Comparison of ENCODE assay signal across 14 cellular contexts in genomic region chr1:71592646-71593274, GRCh38.
DNase-seq lines count a peak whose midpoint lies in the region; ATAC-seq, FAIRE-seq and TF ChIP-seq lines count a peak whose summit lies in the region.
"Had no signal": no experiment of that assay in that cellular context is flagged by ENCODE, and none has a peak within 500 bp of the region (broad histone marks: within the 10 kb centered on the region; RNA-seq: fewer than 3 reads in every experiment).

No MANE protein-coding gene starts in this region.

- TF ChIP-seq CTCF in HepG2 (CRISPR knock-in tag; IDR thresholded peaks at IDR 0.05) = no peak
- TF ChIP-seq CTCF in right lobe of liver (IDR thresholded peaks at IDR 0.05) = no peak
- TF ChIP-seq CTCF in Loucy (conservative IDR thresholded peaks at IDR 0.05; ENCODE audit: low read length) = no peak
- TF ChIP-seq CTCF in fibroblast of pulmonary artery (IDR thresholded peaks at IDR 0.05; ENCODE audit: low read length, missing control alignments) = no peak

- WGBS in HepG2 (ENCODE audit: low lambda C conversion rate) = 12% methylated on average over 9 of the region's 9 CpGs
- 44% methylated on average over 9 of the region's 9 CpGs for WGBS in right lobe of liver (ENCODE audit: insufficient coverage, low coverage, low lambda C conversion rate, missing lambda C conversion rate)

- TF ChIP-seq RAD21 in HepG2 (CRISPR knock-in tag; IDR thresholded peaks at IDR 0.05) = no peak

- CTCF ChIA-PET in HepG2 (lab: Yijun Ruan, JAX; ENCODE audit: low intra/inter-chr PET ratio, low total read pairs) = no interaction called here

- no peaks in the 10 kb centered on the region for H3K4me1 ChIP-seq in HepG2 (ENCODE audit: insufficient read depth, low read length)
- no peaks in the 10 kb centered on the region for H3K4me1 ChIP-seq in right lobe of liver
- H3K4me1 ChIP-seq in Loucy (ENCODE audit: insufficient read depth, low read length, poor library complexity, severe bottlenecking) = no peaks in the 10 kb centered on the region
- H3K4me1 ChIP-seq: A549, BE2C had no signal

- H3K9me3 ChIP-seq in HepG2 (ENCODE audit: low read length) (no peaks in the 10 kb centered on the region), right lobe of liver (no peaks in the 10 kb centered on the region), Loucy (ENCODE audit: insufficient read depth, low read depth, low read length) (no peaks in the 10 kb centered on the region)
- H3K9me3 ChIP-seq: A549, BE2C had no signal

- H2AFZ ChIP-seq in HepG2 (ENCODE audit: low read length) = no peak overlapping the region
- peak overlapping the region; percentile 37; the same call in 1 of the 2 replicates for H2AFZ ChIP-seq in Loucy (ENCODE audit: low read length)

- H3K79me2 ChIP-seq in HepG2 (ENCODE audit: insufficient read depth, low read length) (no peaks in the 10 kb centered on the region), Loucy (ENCODE audit: insufficient read depth, low read length) (no peaks in the 10 kb centered on the region)

- H3K4me2 ChIP-seq in HepG2 (ENCODE audit: low read depth, low read length) (no peak overlapping the region), Loucy (ENCODE audit: low read depth, low read length, poor library complexity, severe bottlenecking) (no peak overlapping the region)
- H3K4me2 ChIP-seq: A549 had no signal

- POLR2A ChIA-PET in HepG2 (lab: Yijun Ruan, JAX) = no interaction called here

- no peaks in the 10 kb centered on the region for H4K20me1 ChIP-seq in HepG2 (ENCODE audit: insufficient read depth, low read length)
- no peaks in the 10 kb centered on the region for H4K20me1 ChIP-seq in Loucy (ENCODE audit: insufficient read depth, low read length, poor library complexity, severe bottlenecking)

- no peak for TF ChIP-seq EP300 in HepG2 (IDR thresholded peaks at IDR 0.05; ENCODE audit: low read depth in 2 of 2, low read length in 2 of 2)
- no peak for TF ChIP-seq EP300 in HepG2 (CRISPR knock-in tag; IDR thresholded peaks at IDR 0.05; ENCODE audit: borderline replicate concordance)

- H3K27ac ChIP-seq in HepG2 (ENCODE audit: extremely low read length, insufficient read depth, low read length) = no peak overlapping the region
- no peak overlapping the region for H3K27ac ChIP-seq in right lobe of liver
- H3K27ac ChIP-seq: A549, C4-2B had no signal

- DNase-seq in HepG2 (ENCODE audit: low spot score) (no peak), right lobe of liver (no peak), fibroblast of pulmonary artery (ENCODE audit: low read depth) (peak; percentile 17), G401 (ENCODE audit: low spot score) (no peak)
- DNase-seq: BE2C; CD4-positive, alpha-beta memory T cell; DND-41; GF-D8 had no signal

- ATAC-seq in HepG2 = no peak
- ATAC-seq in right lobe of liver = no peak
- ATAC-seq in HG03135 (IDR thresholded peaks at IDR 0.05; ENCODE audit: unreplicated experiment) = no peak
- no peak for ATAC-seq in GM19395 (IDR thresholded peaks at IDR 0.05; ENCODE audit: unreplicated experiment)
- ATAC-seq: A549 had no signal

- TF ChIP-seq POLR2A in HepG2 (IDR thresholded peaks at IDR 0.05; ENCODE audit: insufficient read depth in 1 of 2, low read depth in 2 of 2, low read length in 2 of 2) (no peak), right lobe of liver (IDR thresholded peaks at IDR 0.05) (no peak)

- in situ Hi-C loops in HepG2 (cut with HindIII; ENCODE audit: extremely low pct_ligation_motif_present, low pct_unique_long_range_greater_than_20kb) (no loop called here), G401 (cut with HindIII; ENCODE audit: low sequenced_read_pairs) (no loop called here)

- intact Hi-C loops in HepG2 (cut with micrococcal nuclease; ENCODE audit: unreplicated experiment) = no loop called here
- intact Hi-C loops in right lobe of liver (cut with DNase I) = no loop called here

- H3F3A ChIP-seq in Loucy (ENCODE audit: low read depth) = no peaks in the 10 kb centered on the region

- no peaks in the 10 kb centered on the region for H3K36me3 ChIP-seq in HepG2 (replicated peaks in 1 of 2; ENCODE audit: control insufficient read depth in 1 of 2, insufficient read depth in 2 of 2, low read length in 2 of 2)
- H3K36me3 ChIP-seq in right lobe of liver = no peaks in the 10 kb centered on the region
- H3K36me3 ChIP-seq in Loucy (ENCODE audit: insufficient read depth, low read length) = no peaks in the 10 kb centered on the region
- H3K36me3 ChIP-seq: BE2C had no signal

- H3K4me3 ChIP-seq in HepG2 (replicated peaks in 1 of 3; ENCODE audit: insufficient read depth in 1 of 3, low read depth in 2 of 3, low read length in 3 of 3) (no peak overlapping the region), right lobe of liver (no peak overlapping the region), Loucy (ENCODE audit: low read length, poor library complexity, severe bottlenecking) (no peak overlapping the region), fibroblast of pulmonary artery (replicated peaks; ENCODE audit: low read depth, low read length) (no peak overlapping the region)
- H3K4me3 ChIP-seq: A549 had no signal

- H3K9ac ChIP-seq in HepG2 (ENCODE audit: insufficient read depth, low read depth, low read length) (no peak overlapping the region), Loucy (ENCODE audit: low read depth, low read length, poor library complexity, severe bottlenecking) (no peak overlapping the region)

- no peak for FAIRE-seq in HepG2 (lab: Jason Lieb, UNC)
- FAIRE-seq: A549, H54 had no signal

- H3K9me2 ChIP-seq in Loucy (replicated peaks; ENCODE audit: low read depth, low read length) = no peaks in the 10 kb centered on the region

- H3K27me3 ChIP-seq in HepG2 (ENCODE audit: control insufficient read depth in 1 of 2, insufficient read depth in 2 of 2, low read length in 2 of 2) = no peaks in the 10 kb centered on the region
- no peaks in the 10 kb centered on the region for H3K27me3 ChIP-seq in right lobe of liver
- no peaks in the 10 kb centered on the region for H3K27me3 ChIP-seq in Loucy (ENCODE audit: insufficient read depth, low read length, poor library complexity, severe bottlenecking)
- H3K27me3 ChIP-seq: BE2C had no signal

- BruUV-seq in HepG2 (replicated peaks; lab: Mats Ljungman, UMichigan) = no TSS peak

TF ChIP-seq in HepG2, 621 proteins besides CTCF, POLR2A, EP300 and RAD21 (continues in another document):
- TF ChIP-seq TBX2 (CRISPR knock-in tag; IDR thresholded peaks at IDR 0.05; ENCODE audit: borderline replicate concordance) (no peak), RFX1 (IDR thresholded peaks at IDR 0.05) (peak; percentile 34; the same call in 1 of the 2 replicates), HNF4G (IDR thresholded peaks at IDR 0.05; ENCODE audit: borderline replicate concordance, low read depth, low read length) (no peak), HNF4G (CRISPR knock-in tag; IDR thresholded peaks at IDR 0.05; ENCODE audit: borderline replicate concordance, low read depth) (no peak), TARDBP (CRISPR knock-in tag; IDR thresholded peaks at IDR 0.05) (no peak), ZNF407 (CRISPR knock-in tag; IDR thresholded peaks at IDR 0.05; ENCODE audit: not compliant biosample characterization) (no peak), HMG20A (CRISPR knock-in tag; IDR thresholded peaks at IDR 0.05; ENCODE audit: borderline replicate concordance) (no peak), YEATS4 (CRISPR knock-in tag; IDR thresholded peaks at IDR 0.05; ENCODE audit: borderline replicate concordance) (no peak)
